Comparison of ENCODE assay signal across 8 cellular contexts in genomic region chr20:5118220-5119142, GRCh38. TPM values are rescaled to one million over a fixed set of nuclear protein-coding genes. Genes with fewer than 3 reads are reported as not detected.
DNase-seq lines count a peak whose midpoint lies in the region; ATAC-seq, FAIRE-seq and TF ChIP-seq lines count a peak whose summit lies in the region.

No MANE protein-coding gene starts in this region.

- WGBS in A549 (ENCODE audit: missing lambda C conversion rate) = 5% methylated on average over 23 of the region's 23 CpGs
- 3 to 4% methylated on average over 9 to 19 of the region's 23 CpGs for WGBS in mesodermal cell (ENCODE audit: insufficient coverage in 2 of 2), 2 experiments

- TF ChIP-seq CTCF in A549 (IDR thresholded peaks at IDR 0.05) (no peak), HL-60 (IDR thresholded peaks at IDR 0.05; ENCODE audit: insufficient read depth, low read length) (no peak), astrocyte of the spinal cord (IDR thresholded peaks at IDR 0.05; ENCODE audit: low read depth, low read length) (no peak)

- H3K9me3 ChIP-seq in A549 = no peaks in the 10 kb centered on the region
- no peaks in the 10 kb centered on the region for H3K9me3 ChIP-seq in mesodermal cell (ENCODE audit: control insufficient read depth, low read length)

- H3K27me3 ChIP-seq in HL-60 (ENCODE audit: insufficient read depth, poor library complexity, severe bottlenecking) = no peaks in the 10 kb centered on the region

- no peak for TF ChIP-seq RAD21 in A549 (conservative IDR thresholded peaks at IDR 0.05 in 1 of 2, IDR thresholded peaks at IDR 0.05 in 1 of 2)

- peak overlapping the region; percentile 89 for H3K4me2 ChIP-seq in A549

- ATAC-seq in A549 (no peak), HG03039 (IDR thresholded peaks at IDR 0.05; ENCODE audit: unreplicated experiment) (no peak)

- DNase-seq in A549 (ENCODE audit: low read depth in 1 of 2, low spot score in 1 of 2) (peak in 1 of 2 experiments; percentile 37), HL-60 (ENCODE audit: low read depth in 1 of 2, low spot score in 1 of 2) (no peak), astrocyte of the spinal cord (ENCODE audit: low read depth, low spot score) (no peak), HK-2 (ENCODE audit: unreplicated experiment) (no peak), cerebellum (ENCODE audit: low spot score) (no peak), HuH-7.5 (ENCODE audit: low spot score) (no peak)

- H3K4me3 ChIP-seq in A549 = peak overlapping the region; percentile 78
- H3K4me3 ChIP-seq in HL-60 (replicated peaks; ENCODE audit: insufficient read depth, low read length) = peak overlapping the region; percentile 87
- H3K4me3 ChIP-seq in astrocyte of the spinal cord (ENCODE audit: low read depth, low read length) = peak overlapping the region; percentile 94
- peak overlapping the region; percentile 80 for H3K4me3 ChIP-seq in mesodermal cell (ENCODE audit: extremely low read depth, insufficient read depth, low read length, poor library complexity, severe bottlenecking)

- no peak for TF ChIP-seq POLR2A in A549 (IDR thresholded peaks at IDR 0.05; ENCODE audit: low read length)

- in situ Hi-C loops in astrocyte of the spinal cord (cut with HindIII; ENCODE audit: low sequenced_read_pairs) = no loop called here

- FAIRE-seq in A549 (lab: Jason Lieb, UNC) = no peak

- peaks cover 46% of the 10 kb centered on the region for H3K36me3 ChIP-seq in mesodermal cell (ENCODE audit: control insufficient read depth, insufficient read depth, low read length)

- no peak for TF ChIP-seq EP300 in A549 (IDR thresholded peaks at IDR 0.05)

- POLR2A ChIA-PET in A549 (lab: Yijun Ruan, JAX) = interaction anchor here (2.0 to 2.3 kb wide), 4 partner anchors 8 to 74 kb away, joined by 7 to 14 read pairs (median 8); partner anchors contain the start of gene CDS2

- H3K27ac ChIP-seq in A549 (peak overlapping the region; percentile 85 to 90), HL-60 (replicated peaks) (peak overlapping the region; percentile 96), mesodermal cell (ENCODE audit: low read depth, low read length, severe bottlenecking) (peak overlapping the region; percentile 31)

- H3K4me1 ChIP-seq in A549 (peaks cover 38% of the 10 kb centered on the region), mesodermal cell (ENCODE audit: control insufficient read depth, insufficient read depth, low read length, poor library complexity, severe bottlenecking) (no peaks in the 10 kb centered on the region)

- CTCF ChIA-PET in A549 (lab: Yijun Ruan, JAX) = interaction anchor here (1.2 to 5.1 kb wide), 4 partner anchors 10 to 86 kb away, joined by 3 to 45 read pairs (median 4); no protein-coding TSS in a partner anchor

TF ChIP-seq in A549, 52 proteins besides CTCF, POLR2A, EP300 and RAD21:
- TF ChIP-seq MYC (IDR thresholded peaks at IDR 0.05; ENCODE audit: borderline replicate concordance, low read length) (0 out of 2 replicates have a peak, but pooled peaks have one; percentile 12), GATA3 (IDR thresholded peaks at IDR 0.05; ENCODE audit: borderline replicate concordance) (no peak)

RNA-seq across cellular contexts. Expression of gene PCNA, which starts 1.3 kb away (rescaled TPM):
- 388 and 450 TPM in 2 replicates for polyA plus RNA-seq in A549 (2011; rRNA removed)
- 552 and 561 TPM in 2 replicates for polyA plus RNA-seq in A549 (2012; cell fraction: cytosol; rRNA removed)
- 882 and 940 TPM in 2 replicates for polyA plus RNA-seq in A549 (2012; cell fraction: nucleus; rRNA removed)
- 431 to 445 TPM (median 440 TPM) in 3 replicates for polyA plus RNA-seq in A549 (2017; fragmentation: RNase III; extraction: RNeasy Plus Mini Kit Qiagen cat#74134 plus additional on column Dnase treatment)
- polyA minus RNA-seq in A549 (2011; rRNA and poly(A)+ RNA removed) = 260 and 279 TPM in 2 replicates
- polyA plus RNA-seq in mesodermal cell (2013, experiment 1 of 2) = 144 TPM
- polyA plus RNA-seq in mesodermal cell (2013, experiment 2 of 2) = 143 TPM
- total RNA-seq in cerebellum = 52.4 TPM

RNA-seq across cellular contexts. Expression of gene TMEM230, which starts 5.6 kb away (rescaled TPM):
- polyA plus RNA-seq in A549 (2011; rRNA removed) (276 and 284 TPM in 2 replicates), A549 (2017; fragmentation: RNase III; extraction: RNeasy Plus Mini Kit Qiagen cat#74134 plus additional on column Dnase treatment) (99.9 to 106 TPM (median 105 TPM) in 3 replicates)
- 99.5 and 123 TPM in 2 replicates for polyA plus RNA-seq in A549 (2012; cell fraction: cytosol; rRNA removed)
- polyA plus RNA-seq in A549 (2012; cell fraction: nucleus; rRNA removed) = 27.3 and 47.4 TPM in 2 replicates
- polyA minus RNA-seq in A549 (2011; rRNA and poly(A)+ RNA removed) = 67.7 and 90.9 TPM in 2 replicates
- polyA plus RNA-seq in mesodermal cell (2013, experiment 1 of 2) = 110 TPM
- polyA plus RNA-seq in mesodermal cell (2013, experiment 2 of 2) = 114 TPM
- 60.9 TPM for total RNA-seq in cerebellum

RNA-seq across cellular contexts. Expression of gene CDS2, which starts 8.3 kb away (rescaled TPM):
- polyA plus RNA-seq in A549 (2011; rRNA removed) = 106 and 128 TPM in 2 replicates
- polyA plus RNA-seq in A549 (2012; cell fraction: cytosol; rRNA removed) = 26.2 and 34.1 TPM in 2 replicates
- polyA plus RNA-seq in A549 (2012; cell fraction: nucleus; rRNA removed) = 13.9 and 27.4 TPM in 2 replicates
- 34.0 to 44.0 TPM (median 37.4 TPM) in 3 replicates for polyA plus RNA-seq in A549 (2017; fragmentation: RNase III; extraction: RNeasy Plus Mini Kit Qiagen cat#74134 plus additional on column Dnase treatment)
- 100 TPM in 2 replicates for polyA minus RNA-seq in A549 (2011; rRNA and poly(A)+ RNA removed)
- polyA plus RNA-seq in mesodermal cell (2013, experiment 1 of 2) = 32.3 TPM
- polyA plus RNA-seq in mesodermal cell (2013, experiment 2 of 2) = 27.7 TPM
- 69.6 TPM for total RNA-seq in cerebellum

Comparison
In these comparisons a context has a peak if more than half of its experiments do, and no peak if none do; other contexts are left out.
1. H3K27ac ChIP-seq: peak in every context shown above with its lines; median percentile 96 in HL-60; 88 in A549; 31 in mesodermal cell.